30 cellular contexts compared by ENCODE assay signal in genomic region chr19:33878912-33879810, GRCh38.
A peak's percentile ranks its signal among the peaks of the same experiment; 100 is the strongest.
DNase-seq lines count a peak whose midpoint lies in the region; FAIRE-seq and TF ChIP-seq lines count a peak whose summit lies in the region.
"Had no signal": no experiment of that assay in that cellular context is flagged by ENCODE, and none has a peak within 500 bp of the region (broad histone marks: within the 10 kb centered on the region; RNA-seq: fewer than 3 reads in every experiment).

No MANE protein-coding gene starts in this region.

- H3K4me3 ChIP-seq in breast epithelium (no peak overlapping the region), kidney (ENCODE audit: low read length in 2 of 2) (no peak overlapping the region), skeletal muscle tissue (ENCODE audit: low read length in 3 of 3) (no peak overlapping the region)
- H3K4me3 ChIP-seq: esophagus muscularis mucosa, GM12878, hepatocyte, left lung, ovary had no signal

- CTCF ChIA-PET in MCF 10A (lab: Yijun Ruan, JAX): interaction anchor here (1.3 to 1.4 kb wide), 2 partner anchors 11 to 119 kb away, joined by 3 to 4 read pairs; no protein-coding TSS in a partner anchor

- DNase-seq in breast epithelium (ENCODE audit: low spot score in 2 of 2): peak in 1 of 2 donors; percentile 42
- no peak for DNase-seq in MCF 10A (ENCODE audit: unreplicated experiment)
- peak; percentile 41 for DNase-seq in kidney
- no peak for DNase-seq in NCI-H69 (lab: John Stamatoyannopoulos, UW)
- DNase-seq in posterior cingulate gyrus: no peak
- no peak for DNase-seq in NCI-H187 treated with DMSO at 0.1 percent for 48 hours (lab: John Stamatoyannopoulos, UW)
- DNase-seq: activated B cell treated with CpG ODN at 0.5 μM for 24 hours; activated CD4-positive, alpha-beta T cell treated with anti-CD3 and anti-CD28 coated beads, Interleukin-2, amount 50 U/mL, for 1 hour; activated naive CD8-positive, alpha-beta T cell treated with anti-CD3 and anti-CD28 coated beads, Interleukin-2, amount 50 U/mL, for 24 hours; activated T-cell treated with anti-CD3 and anti-CD28 coated beads, Interleukin-2, amount 50 U/mL, for 48 hours; CD4-positive, CD25-positive, alpha-beta regulatory T cell; cortex of kidney; foreskin keratinocyte; HFFc6; left lung; natural killer cell; NCI-H1436 treated with DMSO at 0.1 percent for 48 hours; NCI-H510A; SIG-M5; stimulated activated naive CD4-positive, alpha-beta T cell; SW 1271 had no signal

- H3K4me1 Mint-ChIP-seq in MCF 10A (ENCODE audit: insufficient read depth, unreplicated experiment) (no peaks in the 10 kb centered on the region), brain (peaks cover 59% of the 10 kb centered on the region)
- H3K4me1 Mint-ChIP-seq: activated B cell treated with CpG ODN at 0.5 μM for 24 hours; activated naive CD8-positive, alpha-beta T cell treated with anti-CD3 and anti-CD28 coated beads, Interleukin-2, amount 50 U/mL, for 24 hours had no signal

- H3K27ac ChIP-seq in breast epithelium: peak overlapping the region; percentile 83 to 88
- H3K27ac ChIP-seq in kidney (ENCODE audit: low read depth in 2 of 2, low read length in 2 of 2): peak overlapping the region; percentile 23 to 77
- peak overlapping the region; percentile 57 for H3K27ac ChIP-seq in skeletal muscle tissue (ENCODE audit: low read depth, low read length)
- H3K27ac ChIP-seq: 22Rv1, foreskin keratinocyte, hepatocyte, KMS-11 had no signal

- intact Hi-C loops in breast epithelium (cut with DNase I; ENCODE audit: low total_unique reads) (no loop called here), MCF 10A (cut with micrococcal nuclease) (no loop called here), kidney (cut with DNase I) (no loop called here), posterior cingulate gyrus (cut with DNase I) (no loop called here)

- H3K4me3 Mint-ChIP-seq in MCF 10A (ENCODE audit: unreplicated experiment) (no peak overlapping the region), brain (no peak overlapping the region)
- H3K4me3 Mint-ChIP-seq: activated B cell treated with CpG ODN at 0.5 μM for 24 hours; activated naive CD8-positive, alpha-beta T cell treated with anti-CD3 and anti-CD28 coated beads, Interleukin-2, amount 50 U/mL, for 24 hours; CD4-positive, CD25-positive, alpha-beta regulatory T cell; HFFc6; natural killer cell had no signal

- TF ChIP-seq CTCF in breast epithelium (IDR thresholded peaks at IDR 0.05): no peak
- TF ChIP-seq CTCF in MCF 10A (IDR thresholded peaks at IDR 0.05; ENCODE audit: unreplicated experiment): no peak
- TF ChIP-seq CTCF in brain (conservative IDR thresholded peaks at IDR 0.05): no peak
- no peak for TF ChIP-seq CTCF in kidney (IDR thresholded peaks at IDR 0.05; ENCODE audit: borderline replicate concordance, extremely low read depth, insufficient read depth)

- H3K27me3 ChIP-seq in breast epithelium: no peaks in the 10 kb centered on the region
- H3K27me3 ChIP-seq in skeletal muscle tissue (ENCODE audit: control insufficient read depth in 3 of 3, insufficient read depth in 3 of 3, low read length in 3 of 3): peaks cover 0 to 6% (median 0%) of the 10 kb centered on the region in 3 donors
- H3K27me3 ChIP-seq: foreskin keratinocyte, hepatocyte, ovary had no signal

- H3K27ac Mint-ChIP-seq in MCF 10A (ENCODE audit: low read depth, unreplicated experiment): no peak overlapping the region
- H3K27ac Mint-ChIP-seq in brain: peak overlapping the region in 3 of 5 experiments; percentile 81 to 87 (median 85)
- H3K27ac Mint-ChIP-seq: activated B cell treated with CpG ODN at 0.5 μM for 24 hours; activated naive CD8-positive, alpha-beta T cell treated with anti-CD3 and anti-CD28 coated beads, Interleukin-2, amount 50 U/mL, for 24 hours; CD4-positive, CD25-positive, alpha-beta regulatory T cell; HFFc6; natural killer cell had no signal

- no peak for FAIRE-seq in kidney (lab: Jason Lieb, UNC)
- FAIRE-seq: D721Med, GM12878 had no signal

- H3K9me3 ChIP-seq in breast epithelium (no peaks in the 10 kb centered on the region), kidney (ENCODE audit: control insufficient read depth in 1 of 2, low read length in 2 of 2) (no peaks in the 10 kb centered on the region), skeletal muscle tissue (ENCODE audit: control insufficient read depth in 3 of 3, low read length in 3 of 3) (no peaks in the 10 kb centered on the region)
- H3K9me3 ChIP-seq: esophagus muscularis mucosa, left lung, ovary had no signal

- H3K27me3 Mint-ChIP-seq in MCF 10A (ENCODE audit: insufficient read depth, unreplicated experiment) (no peaks in the 10 kb centered on the region), brain (peaks cover 6% of the 10 kb centered on the region)

- H3K9me3 Mint-ChIP-seq in MCF 10A (ENCODE audit: unreplicated experiment) (no peaks in the 10 kb centered on the region), brain (peaks cover 0 to 2% (median 0%) of the 10 kb centered on the region in 5 experiments)
- H3K9me3 Mint-ChIP-seq: activated B cell treated with CpG ODN at 0.5 μM for 24 hours; activated naive CD8-positive, alpha-beta T cell treated with anti-CD3 and anti-CD28 coated beads, Interleukin-2, amount 50 U/mL, for 24 hours; CD4-positive, CD25-positive, alpha-beta regulatory T cell; HFFc6; natural killer cell had no signal

- no peak for TF ChIP-seq POLR2A in breast epithelium (IDR thresholded peaks at IDR 0.05)

- POLR2A ChIA-PET in MCF 10A (lab: Yijun Ruan, JAX): no interaction called here

- H3K36me3 ChIP-seq in breast epithelium (no peaks in the 10 kb centered on the region), kidney (ENCODE audit: control insufficient read depth in 1 of 2, insufficient read depth in 2 of 2, low read length in 2 of 2) (no peaks in the 10 kb centered on the region), skeletal muscle tissue (ENCODE audit: control insufficient read depth in 3 of 3, insufficient read depth in 3 of 3, low read length in 3 of 3) (no peaks in the 10 kb centered on the region)
- H3K36me3 ChIP-seq: esophagus muscularis mucosa, left lung, ovary had no signal

- H3K36me3 Mint-ChIP-seq in MCF 10A (ENCODE audit: insufficient read depth, unreplicated experiment) (no peaks in the 10 kb centered on the region), brain (no peaks in the 10 kb centered on the region)
- H3K36me3 Mint-ChIP-seq: CD4-positive, CD25-positive, alpha-beta regulatory T cell; natural killer cell had no signal

- H3K9ac ChIP-seq in kidney (ENCODE audit: low read length in 2 of 2) (no peak overlapping the region), skeletal muscle tissue (ENCODE audit: low read depth in 1 of 3, low read length in 3 of 3) (no peak overlapping the region)
- H3K9ac ChIP-seq: KMS-11 had no signal

- H3K4me1 ChIP-seq in breast epithelium: peaks cover 3 to 7% of the 10 kb centered on the region in 2 donors
- H3K4me1 ChIP-seq in kidney (ENCODE audit: control insufficient read depth in 1 of 2, insufficient read depth in 1 of 2, low read depth in 1 of 2, low read length in 2 of 2): peaks cover 0 to 12% of the 10 kb centered on the region in 2 donors
- peaks cover 4 to 12% (median 7%) of the 10 kb centered on the region in 3 donors for H3K4me1 ChIP-seq in skeletal muscle tissue (ENCODE audit: control insufficient read depth in 3 of 3, insufficient read depth in 3 of 3, low read length in 3 of 3)
- H3K4me1 ChIP-seq: foreskin keratinocyte had no signal

- BruUV-seq in MCF 10A (replicated peaks; lab: Mats Ljungman, UMichigan): no TSS peak
